25 cellular contexts compared by ENCODE assay signal in the genomic region with DNA sequence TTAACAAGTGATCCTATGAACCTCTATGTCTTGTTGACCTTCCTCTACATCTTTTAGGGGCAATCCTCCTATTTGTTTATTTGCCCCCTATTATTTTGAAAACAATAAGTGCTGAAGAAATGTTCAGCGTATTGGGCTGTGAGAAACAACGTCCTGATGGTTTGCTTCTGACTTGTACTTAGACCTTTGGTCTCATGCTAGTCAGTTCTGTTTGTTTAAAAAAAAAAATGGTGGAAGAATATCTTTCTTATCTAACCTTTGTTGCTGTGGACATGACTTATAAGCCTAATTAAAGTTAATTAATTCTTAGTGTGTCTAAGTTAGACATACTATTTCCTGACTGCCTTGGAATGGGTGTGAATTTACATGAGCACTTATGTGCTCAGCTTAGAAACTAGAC. TPM values are rescaled to one million over a fixed set of nuclear protein-coding genes. Genes with fewer than 3 reads are reported as not detected.
DNase-seq lines count a peak whose midpoint lies in the region; ATAC-seq and TF ChIP-seq lines count a peak whose summit lies in the region.
"Had no signal": no experiment of that assay in that cellular context is flagged by ENCODE, and none has a peak within 500 bp of the region (broad histone marks: within the 10 kb centered on the region; RNA-seq: fewer than 3 reads in every experiment).

No MANE protein-coding gene starts in this region.

- no peaks in the 10 kb centered on the region for H3K27me3 Mint-ChIP-seq in T-cell
- no peaks in the 10 kb centered on the region for H3K27me3 Mint-ChIP-seq in stimulated activated memory B cell treated with anti-CD40 and anti-IgM and Interleukin-4, amounts not matched to agents 10 μg/mL and 1 μg/mL and 100 μg/mL, for 72 hours
- H3K27me3 Mint-ChIP-seq: CD4-positive, alpha-beta T cell had no signal

- CTCF ChIA-PET in T-cell (lab: Charles Lee): interaction anchor here in 1 of 2 donors (0.6 kb wide), 1 partner anchor 254 kb away, joined by 4 read pairs; no protein-coding TSS in a partner anchor

- intact Hi-C loops in right cardiac atrium (cut with DNase I): loop anchor here in 1 of 4 donors (10.0 kb wide), 1 partner anchor 91 kb away; no protein-coding TSS in a partner anchor
- intact Hi-C loops in ovary (cut with DNase I): no loop called here

- H3K27ac Mint-ChIP-seq in T-cell: peak overlapping the region; percentile 39 to 52
- peak overlapping the region; percentile 10 for H3K27ac Mint-ChIP-seq in stimulated activated memory B cell treated with anti-CD40 and anti-IgM and Interleukin-4, amounts not matched to agents 10 μg/mL and 1 μg/mL and 100 μg/mL, for 72 hours
- H3K27ac Mint-ChIP-seq: H9, HFFc6 had no signal

- H3K9ac ChIP-seq in liver (ENCODE audit: low read depth in 1 of 2, low read length in 2 of 2): no peak overlapping the region
- H3K9ac ChIP-seq: BLaER1 had no signal

- peaks cover 35 to 42% (median 37%) of the 10 kb centered on the region in 3 donors for H3K4me1 Mint-ChIP-seq in T-cell
- H3K4me1 Mint-ChIP-seq in stimulated activated memory B cell treated with anti-CD40 and anti-IgM and Interleukin-4, amounts not matched to agents 10 μg/mL and 1 μg/mL and 100 μg/mL, for 72 hours: peaks cover 30% of the 10 kb centered on the region

- H3K4me3 Mint-ChIP-seq in T-cell: no peak overlapping the region
- no peak overlapping the region for H3K4me3 Mint-ChIP-seq in stimulated activated memory B cell treated with anti-CD40 and anti-IgM and Interleukin-4, amounts not matched to agents 10 μg/mL and 1 μg/mL and 100 μg/mL, for 72 hours
- H3K4me3 Mint-ChIP-seq: CD4-positive, alpha-beta T cell; H9; HFFc6 had no signal

- ATAC-seq in right cardiac atrium: no peak
- no peak for ATAC-seq in T-cell (replicated peaks in 1 of 4)
- no peak for ATAC-seq in stimulated activated memory B cell treated with anti-CD40 and anti-IgM and Interleukin-4, amounts not matched to agents 10 μg/mL and 1 μg/mL and 100 μg/mL, for 72 hours
- ATAC-seq in GM19395 (IDR thresholded peaks at IDR 0.05; ENCODE audit: unreplicated experiment): no peak
- ATAC-seq in HG03342 (IDR thresholded peaks at IDR 0.05; ENCODE audit: unreplicated experiment): no peak
- ATAC-seq: GM12878, Right ventricle myocardium inferior had no signal

- H3K27me3 ChIP-seq in cardiac muscle cell (no peaks in the 10 kb centered on the region), right cardiac atrium (ENCODE audit: control insufficient read depth, insufficient read depth) (no peaks in the 10 kb centered on the region), liver (ENCODE audit: control insufficient read depth in 4 of 4, insufficient read depth in 4 of 4, low read length in 3 of 4) (no peaks in the 10 kb centered on the region), ovary (no peaks in the 10 kb centered on the region)
- H3K27me3 ChIP-seq: BLaER1, SJSA1 had no signal

- H3K27ac ChIP-seq in cardiac muscle cell (peak overlapping the region; percentile 95), right cardiac atrium (ENCODE audit: low read length) (no peak overlapping the region), liver (ENCODE audit: low read depth in 1 of 2, low read length in 2 of 2) (no peak overlapping the region), ovary (no peak overlapping the region)
- H3K27ac ChIP-seq: BLaER1, SJSA1 had no signal

- POLR2A ChIA-PET in T-cell (lab: Charles Lee): interaction anchor here in 1 of 2 donors (0.6 to 0.7 kb wide), 2 partner anchors 8 to 50 kb away, joined by 3 to 4 read pairs; no protein-coding TSS in a partner anchor

- no peaks in the 10 kb centered on the region for H3K9me3 Mint-ChIP-seq in T-cell
- H3K9me3 Mint-ChIP-seq in stimulated activated memory B cell treated with anti-CD40 and anti-IgM and Interleukin-4, amounts not matched to agents 10 μg/mL and 1 μg/mL and 100 μg/mL, for 72 hours: no peaks in the 10 kb centered on the region
- H3K9me3 Mint-ChIP-seq: CD4-positive, alpha-beta T cell; HFFc6 had no signal

- H3K4me1 ChIP-seq in cardiac muscle cell (ENCODE audit: low read depth) (peaks cover 48% of the 10 kb centered on the region), right cardiac atrium (ENCODE audit: control insufficient read depth, insufficient read depth, low read length) (no peaks in the 10 kb centered on the region), liver (ENCODE audit: control insufficient read depth in 4 of 4, insufficient read depth in 4 of 4, low read length in 3 of 4) (peaks cover 3 to 24% (median 17%) of the 10 kb centered on the region in 4 donors), ovary (ENCODE audit: insufficient read depth) (peaks cover 1% of the 10 kb centered on the region)
- H3K4me1 ChIP-seq: BLaER1, SJSA1 had no signal

- DNase-seq in cardiac muscle cell (ENCODE audit: low read depth in 1 of 2, low spot score in 1 of 2) (no peak), right cardiac atrium (no peak), T-cell (no peak), ovary (no peak)
- DNase-seq: ACHN; CD4-positive, alpha-beta T cell; COR-L47; DMS 273 treated with DMSO at 0.1 percent for 48 hours; DND-41; H9; HFFc6; NCI-H1092 treated with DMSO at 0.1 percent for 48 hours; NCI-H1436 treated with DMSO at 0.1 percent for 48 hours; NCI-H1930; NCI-H510A treated with DMSO at 0.1 percent for 48 hours; NCI-H774; NK-92 treated with Interleukin-12 subunit alpha and Interleukin-12 subunit beta, amount 100 ng/mL, for 24 hours had no signal

- peaks cover 80% of the 10 kb centered on the region for H3K36me3 Mint-ChIP-seq in T-cell
- H3K36me3 Mint-ChIP-seq in stimulated activated memory B cell treated with anti-CD40 and anti-IgM and Interleukin-4, amounts not matched to agents 10 μg/mL and 1 μg/mL and 100 μg/mL, for 72 hours: peaks cover 88% of the 10 kb centered on the region

- peaks cover 99% of the 10 kb centered on the region for H3K36me3 ChIP-seq in cardiac muscle cell
- peaks cover 19 to 84% (median 67%) of the 10 kb centered on the region in 4 donors for H3K36me3 ChIP-seq in liver (ENCODE audit: control insufficient read depth in 4 of 4, insufficient read depth in 3 of 4, low read depth in 1 of 4, low read length in 3 of 4)
- no peaks in the 10 kb centered on the region for H3K36me3 ChIP-seq in ovary

- TF ChIP-seq CTCF in cardiac muscle cell (IDR thresholded peaks at IDR 0.05; ENCODE audit: low read depth, low read length) (no peak), liver (IDR thresholded peaks at IDR 0.05; ENCODE audit: low read depth, low read length, missing input control) (no peak), ovary (IDR thresholded peaks at IDR 0.05) (no peak)

- no peak for TF ChIP-seq EP300 in ovary (IDR thresholded peaks at IDR 0.05)

- no peak for TF ChIP-seq RAD21 in liver (IDR thresholded peaks at IDR 0.05)

- TF ChIP-seq POLR2A in ovary (IDR thresholded peaks at IDR 0.05): no peak

- WGBS in right cardiac atrium: 93% methylated on average over 2 of the region's 2 CpGs
- 34% methylated on average over 2 of the region's 2 CpGs for WGBS in liver
- WGBS in ovary, 3 donors: 65 to 82% (median 79%) methylated on average over 2 of the region's 2 CpGs

- H3K9me3 ChIP-seq in cardiac muscle cell (ENCODE audit: low read depth): no peaks in the 10 kb centered on the region
- H3K9me3 ChIP-seq in right cardiac atrium (ENCODE audit: control insufficient read depth, low read length): no peaks in the 10 kb centered on the region
- no peaks in the 10 kb centered on the region for H3K9me3 ChIP-seq in liver (ENCODE audit: control insufficient read depth in 4 of 4, low read length in 3 of 4)
- no peaks in the 10 kb centered on the region for H3K9me3 ChIP-seq in ovary
- H3K9me3 ChIP-seq: BLaER1, SJSA1 had no signal

- H3K4me3 ChIP-seq in cardiac muscle cell (no peak overlapping the region), right cardiac atrium (ENCODE audit: low read length) (no peak overlapping the region), liver (ENCODE audit: low read depth in 1 of 3, low read length in 3 of 3) (no peak overlapping the region), ovary (no peak overlapping the region)
- H3K4me3 ChIP-seq: BLaER1, GM12878, SJSA1 had no signal

TF ChIP-seq in liver, 16 proteins besides CTCF, POLR2A, EP300 and RAD21 (continues in another document):
- TF ChIP-seq YY1 (IDR thresholded peaks at IDR 0.05) (peak; percentile 63), JUND (IDR thresholded peaks at IDR 0.05) (peak in 1 of 2 donors; percentile 28), FOXA1 (IDR thresholded peaks at IDR 0.05) (no peak), RXRA (IDR thresholded peaks at IDR 0.05) (peak; percentile 10 to 13), GABPA (IDR thresholded peaks at IDR 0.05 in 1 of 2, conservative IDR thresholded peaks at IDR 0.05 in 1 of 2) (no peak), SP1 (IDR thresholded peaks at IDR 0.05) (peak; percentile 61), FOXA2 (IDR thresholded peaks at IDR 0.05) (no peak), NR2F2 (IDR thresholded peaks at IDR 0.05) (no peak), TAF1 (conservative IDR thresholded peaks at IDR 0.05) (no peak), ATF3 (IDR thresholded peaks at IDR 0.05) (no peak), HNF4G (IDR thresholded peaks at IDR 0.05) (peak; percentile 61), HNF4A (conservative IDR thresholded peaks at IDR 0.05) (peak; percentile 82 to 92)
- TF ChIP-seq, protein P1, sequence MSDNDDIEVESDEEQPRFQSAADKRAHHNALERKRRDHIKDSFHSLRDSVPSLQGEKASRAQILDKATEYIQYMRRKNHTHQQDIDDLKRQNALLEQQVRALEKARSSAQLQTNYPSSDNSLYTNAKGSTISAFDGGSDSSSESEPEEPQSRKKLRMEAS (IDR thresholded peaks at IDR 0.05): peak; percentile 49

RNA-seq across cellular contexts. Expression of gene ATP1A1, which starts 20.7 kb away (rescaled TPM):
- total RNA-seq in cardiac muscle cell (754 and 1,350 TPM in 2 replicates), right cardiac atrium (100 to 1,000 TPM; 166 to 326 (median 226) TPM), T-cell (100 to 1,000 TPM; 230 to 292 (median 266) TPM), liver (100 to 1,000 TPM in 1 of 2 donors, 10 to 100 TPM in 1; 80.8 to 128 TPM), ovary (100 to 1,000 TPM; 106 to 279 (median 196) TPM)
- polyA plus RNA-seq in cardiac muscle cell (665 and 1,094 TPM in 2 replicates), right cardiac atrium (155 TPM), liver (10 to 100 TPM; 68.6 to 84.5 TPM), ovary (100 to 1,000 TPM; 184 to 388 TPM)
